ENCODE assay signal across 13 cellular contexts in the genomic region with DNA sequence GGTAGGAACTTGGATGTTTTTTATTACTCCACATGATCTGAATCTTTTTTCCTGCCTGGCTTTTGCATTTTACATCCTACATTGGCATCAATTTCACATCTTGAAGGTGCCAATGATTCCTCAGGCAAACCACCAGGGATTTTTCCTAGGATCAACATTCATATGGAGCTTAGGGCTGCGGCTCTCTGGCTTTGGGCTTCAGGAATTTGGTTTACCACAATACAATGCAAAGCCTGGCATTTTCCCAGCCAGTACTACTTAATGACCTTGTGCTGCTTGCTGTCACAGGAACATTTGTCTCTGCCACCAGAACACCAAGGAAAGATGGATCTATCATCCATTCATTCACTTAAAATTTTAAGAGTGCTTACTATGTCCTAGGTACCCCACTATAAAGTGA.
DNase-seq lines count a peak whose midpoint lies in the region; ATAC-seq and TF ChIP-seq lines count a peak whose summit lies in the region.
"Had no signal": no experiment of that assay in that cellular context is flagged by ENCODE, and none has a peak within 500 bp of the region (broad histone marks: within the 10 kb centered on the region; RNA-seq: fewer than 3 reads in every experiment).

No MANE protein-coding gene starts in this region.

- H3K27me3 Mint-ChIP-seq in endodermal cell (ENCODE audit: insufficient read depth): no peaks in the 10 kb centered on the region
- H3K27me3 Mint-ChIP-seq: activated naive CD4-positive, alpha-beta T cell treated with anti-CD3 and anti-CD28 coated beads, Interleukin-2, amount 50 U/mL, for 24 hours had no signal

- H2AFZ ChIP-seq in GM23248 (no peak overlapping the region), osteoblast (ENCODE audit: low read length) (no peak overlapping the region)

- DNase-seq in GM23248 (peak; percentile 75), NCI-H2171 treated with DMSO at 0.1 percent for 48 hours (lab: John Stamatoyannopoulos, UW) (peak; percentile 16), endodermal cell (peak; percentile 50), osteoblast (ENCODE audit: insufficient read length, low spot score, missing footprints) (no peak), GM10266 (ENCODE audit: extremely low spot score) (no peak), T-helper 1 cell (no peak)
- DNase-seq: activated CD4-positive, alpha-beta T cell treated with anti-CD3 and anti-CD28 coated beads, Interleukin-2, amount 50 U/mL, for 4 hours; immature natural killer cell; NCI-H510A; substantia nigra had no signal

- no peaks in the 10 kb centered on the region for H3K9me3 Mint-ChIP-seq in endodermal cell
- H3K9me3 Mint-ChIP-seq: activated naive CD4-positive, alpha-beta T cell treated with anti-CD3 and anti-CD28 coated beads, Interleukin-2, amount 50 U/mL, for 24 hours had no signal

- no peak overlapping the region for H3K9ac ChIP-seq in GM23248
- no peak overlapping the region for H3K9ac ChIP-seq in endodermal cell (ENCODE audit: extremely low read depth, low read length, poor library complexity, severe bottlenecking)

- no peaks in the 10 kb centered on the region for H3K4me1 Mint-ChIP-seq in endodermal cell
- H3K4me1 Mint-ChIP-seq: activated naive CD4-positive, alpha-beta T cell treated with anti-CD3 and anti-CD28 coated beads, Interleukin-2, amount 50 U/mL, for 24 hours; immature natural killer cell had no signal

- H3K27ac Mint-ChIP-seq in endodermal cell: no peak overlapping the region
- H3K27ac Mint-ChIP-seq: activated naive CD4-positive, alpha-beta T cell treated with anti-CD3 and anti-CD28 coated beads, Interleukin-2, amount 50 U/mL, for 24 hours; immature natural killer cell had no signal

- no peaks in the 10 kb centered on the region for H3K27me3 ChIP-seq in GM23248 (replicated peaks; ENCODE audit: insufficient read depth)
- no peaks in the 10 kb centered on the region for H3K27me3 ChIP-seq in endodermal cell (ENCODE audit: control insufficient read depth, insufficient read depth, low read length, poor library complexity, severe bottlenecking)
- H3K27me3 ChIP-seq in osteoblast (ENCODE audit: insufficient read depth, low read length): no peaks in the 10 kb centered on the region

- peak overlapping the region; percentile 2; the same call in 1 of the 2 replicates for H3K4me3 ChIP-seq in GM23248
- H3K4me3 ChIP-seq in endodermal cell (ENCODE audit: low read length): no peak overlapping the region
- H3K4me3 ChIP-seq in osteoblast (ENCODE audit: insufficient read depth, low read length): no peak overlapping the region
- H3K4me3 ChIP-seq: SK-N-MC had no signal

- no peaks in the 10 kb centered on the region for H3K9me2 ChIP-seq in GM23248 (ENCODE audit: insufficient read depth)

- TF ChIP-seq CTCF in endodermal cell (conservative IDR thresholded peaks at IDR 0.05): no peak
- no peak for TF ChIP-seq CTCF in osteoblast (IDR thresholded peaks at IDR 0.05; ENCODE audit: extremely low read depth, low read depth, low read length)
- no peak for TF ChIP-seq CTCF in GM10266 (IDR thresholded peaks at IDR 0.05; ENCODE audit: control insufficient read depth, insufficient read depth, low read depth, missing control alignments)

- H3F3A ChIP-seq in GM23248 (ENCODE audit: insufficient read depth): no peaks in the 10 kb centered on the region

- H4K20me1 ChIP-seq in GM23248 (ENCODE audit: insufficient read depth) (no peaks in the 10 kb centered on the region), osteoblast (ENCODE audit: insufficient read depth, low read length) (no peaks in the 10 kb centered on the region)

- peak overlapping the region; percentile 56 for H3K4me2 ChIP-seq in GM23248 (ENCODE audit: unreplicated experiment)
- peak overlapping the region; percentile 34 for H3K4me2 ChIP-seq in osteoblast (ENCODE audit: insufficient read depth, low read length)

- ATAC-seq in GM21528 (IDR thresholded peaks at IDR 0.05; ENCODE audit: low FRiP score, unreplicated experiment): no peak

- H3K4me3 Mint-ChIP-seq in endodermal cell: no peak overlapping the region
- H3K4me3 Mint-ChIP-seq: activated naive CD4-positive, alpha-beta T cell treated with anti-CD3 and anti-CD28 coated beads, Interleukin-2, amount 50 U/mL, for 24 hours; immature natural killer cell had no signal

- H3K27ac ChIP-seq in GM23248 (no peak overlapping the region), endodermal cell (ENCODE audit: low read depth, low read length) (peak overlapping the region; percentile 25), osteoblast (ENCODE audit: low read depth, low read length) (no peak overlapping the region)
- H3K27ac ChIP-seq: SK-N-MC had no signal

- WGBS in GM23248 (ENCODE audit: low coverage in 1 of 2, low lambda C conversion rate in 2 of 2, missing lambda C conversion rate in 2 of 2), 2 experiments: 0 to 12% methylated on average over 1 of the region's 1 CpG
- WGBS in endodermal cell (ENCODE audit: insufficient coverage in 1 of 2, insufficient read length in 1 of 2), 2 experiments: 73 to 85% methylated on average over 1 of the region's 1 CpG

- in situ Hi-C loops in GM23248 (cut with MboI): no loop called here

- H3K36me3 ChIP-seq in GM23248 (ENCODE audit: low read depth) (no peaks in the 10 kb centered on the region), endodermal cell (ENCODE audit: control insufficient read depth, insufficient read depth, low read length) (no peaks in the 10 kb centered on the region), osteoblast (ENCODE audit: insufficient read depth, low read length) (no peaks in the 10 kb centered on the region)

- no peaks in the 10 kb centered on the region for H3K9me3 ChIP-seq in GM23248 (ENCODE audit: low read depth)
- H3K9me3 ChIP-seq in endodermal cell (ENCODE audit: control insufficient read depth, low read length): no peaks in the 10 kb centered on the region
- H3K9me3 ChIP-seq in osteoblast (ENCODE audit: low read depth, low read length): no peaks in the 10 kb centered on the region

- H3K36me3 Mint-ChIP-seq in endodermal cell (ENCODE audit: low read depth): no peaks in the 10 kb centered on the region
- H3K36me3 Mint-ChIP-seq: activated naive CD4-positive, alpha-beta T cell treated with anti-CD3 and anti-CD28 coated beads, Interleukin-2, amount 50 U/mL, for 24 hours; immature natural killer cell had no signal

- H3K4me1 ChIP-seq in GM23248 (ENCODE audit: insufficient read depth): peaks cover 19% of the 10 kb centered on the region
- H3K4me1 ChIP-seq in endodermal cell (ENCODE audit: control insufficient read depth, insufficient read depth, low read length): no peaks in the 10 kb centered on the region
- peaks cover 35% of the 10 kb centered on the region for H3K4me1 ChIP-seq in osteoblast (ENCODE audit: insufficient read depth, low read length)

- H3K79me2 ChIP-seq in GM23248 (ENCODE audit: insufficient read depth): peaks cover 39% of the 10 kb centered on the region; the same call in 1 of the 2 replicates
- H3K79me2 ChIP-seq in osteoblast (ENCODE audit: insufficient read depth, low read length): peaks cover 64% of the 10 kb centered on the region

Comparison
In these comparisons a context has a peak if more than half of its experiments do, and no peak if none do; other contexts are left out.
1. DNase-seq: peak in GM23248 (single experiment), NCI-H2171 treated with DMSO at 0.1 percent for 48 hours (single experiment) and endodermal cell (single experiment); none in osteoblast (single experiment), GM10266 (single experiment) and T-helper 1 cell (0 of 5).